Comparison of ENCODE assay signal across 9 cellular contexts in genomic region chr14:34665785-34666425, GRCh38. TPM values are rescaled to one million over a fixed set of nuclear protein-coding genes. Genes with fewer than 3 reads are reported as not detected.
A peak's percentile ranks its signal among the peaks of the same experiment; 100 is the strongest.
DNase-seq lines count a peak whose midpoint lies in the region; ATAC-seq and TF ChIP-seq lines count a peak whose summit lies in the region.
"Had no signal": no experiment of that assay in that cellular context is flagged by ENCODE, and none has a peak within 500 bp of the region (broad histone marks: within the 10 kb centered on the region; RNA-seq: fewer than 3 reads in every experiment).

No MANE protein-coding gene starts in this region.

- TF ChIP-seq CTCF in GM23338 (conservative IDR thresholded peaks at IDR 0.05; ENCODE audit: low read depth in 2 of 2): no peak
- no peak for TF ChIP-seq CTCF in heart right ventricle (IDR thresholded peaks at IDR 0.05)

- ATAC-seq in GM23338: no peak
- peak in 7 of 8 donors; percentile 63 to 78 (median 73) for ATAC-seq in heart right ventricle
- no peak for ATAC-seq in HG02970 (IDR thresholded peaks at IDR 0.05; ENCODE audit: low FRiP score, unreplicated experiment)
- no peak for ATAC-seq in GM21619 (IDR thresholded peaks at IDR 0.05; ENCODE audit: unreplicated experiment)

- H3K4me1 Mint-ChIP-seq in GM23338: no peaks in the 10 kb centered on the region
- H3K4me1 Mint-ChIP-seq in T-helper 1 cell treated with Interleukin-12 subunit alpha and Interleukin-12 subunit beta and Interleukin-4 antibody, amounts not matched to agents 30 μg/mL and 1 μg/mL, for 36 hours (ENCODE audit: low read depth): peaks cover 8% of the 10 kb centered on the region

- no peak overlapping the region for H3K27ac Mint-ChIP-seq in GM23338
- H3K27ac Mint-ChIP-seq in T-helper 1 cell treated with Interleukin-12 subunit alpha and Interleukin-12 subunit beta and Interleukin-4 antibody, amounts not matched to agents 30 μg/mL and 1 μg/mL, for 36 hours: peak overlapping the region; percentile 74

- no peaks in the 10 kb centered on the region for H3K79me2 ChIP-seq in GM23338 (replicated peaks; ENCODE audit: insufficient read depth)

- H4K20me1 ChIP-seq in GM23338 (replicated peaks; ENCODE audit: insufficient read depth): no peaks in the 10 kb centered on the region

- 35 to 41% methylated on average over 2 of the region's 2 CpGs for WGBS in heart right ventricle, 2 donors

- DNase-seq in 8988T (peak; percentile 36), GM23338 (ENCODE audit: low spot score) (no peak), heart right ventricle (peak in 1 of 2 donors; percentile 57), inferior parietal cortex (ENCODE audit: extremely low spot score) (no peak), cerebellar nuclear complex (lab: John Stamatoyannopoulos, UW) (no peak)

- H3K9me3 ChIP-seq in heart right ventricle: peaks cover 0 to 18% (median 0%) of the 10 kb centered on the region in 11 donors

- H3K36me3 ChIP-seq in GM23338 (ENCODE audit: insufficient read depth) (no peaks in the 10 kb centered on the region), heart right ventricle (no peaks in the 10 kb centered on the region)

- H3K4me3 Mint-ChIP-seq in GM23338: no peak overlapping the region
- no peak overlapping the region for H3K4me3 Mint-ChIP-seq in T-helper 1 cell treated with Interleukin-12 subunit alpha and Interleukin-12 subunit beta and Interleukin-4 antibody, amounts not matched to agents 30 μg/mL and 1 μg/mL, for 36 hours

- H3K27me3 ChIP-seq in GM23338 (ENCODE audit: insufficient read depth) (no peaks in the 10 kb centered on the region), heart right ventricle (no peaks in the 10 kb centered on the region)

- H3K4me3 ChIP-seq in GM23338 (no peak overlapping the region), heart right ventricle (no peak overlapping the region)
- H3K4me3 ChIP-seq: lung had no signal

- no peak overlapping the region for H3K27ac ChIP-seq in GM23338 (ENCODE audit: low read depth)
- H3K27ac ChIP-seq in heart right ventricle: peak overlapping the region in 5 of 10 donors; percentile 9 to 82 (median 25)

- no peaks in the 10 kb centered on the region for H3K36me3 Mint-ChIP-seq in GM23338 (ENCODE audit: low read depth)
- peaks cover 2% of the 10 kb centered on the region for H3K36me3 Mint-ChIP-seq in T-helper 1 cell treated with Interleukin-12 subunit alpha and Interleukin-12 subunit beta and Interleukin-4 antibody, amounts not matched to agents 30 μg/mL and 1 μg/mL, for 36 hours (ENCODE audit: low read depth)

- H3K4me1 ChIP-seq in GM23338 (ENCODE audit: insufficient read depth) (no peaks in the 10 kb centered on the region), heart right ventricle (peaks cover 0 to 20% (median 0%) of the 10 kb centered on the region in 9 donors)

- no peaks in the 10 kb centered on the region for H3F3A ChIP-seq in GM23338 (replicated peaks; ENCODE audit: low read depth)

- peak overlapping the region; percentile 7 for H2AFZ ChIP-seq in GM23338

- no peak overlapping the region for H3K4me2 ChIP-seq in GM23338

- peaks cover 2% of the 10 kb centered on the region for H3K27me3 Mint-ChIP-seq in GM23338 (ENCODE audit: insufficient read depth, low read depth, poor library complexity)
- H3K27me3 Mint-ChIP-seq in T-helper 1 cell treated with Interleukin-12 subunit alpha and Interleukin-12 subunit beta and Interleukin-4 antibody, amounts not matched to agents 30 μg/mL and 1 μg/mL, for 36 hours (ENCODE audit: low read depth): peaks cover 13% of the 10 kb centered on the region

- no peaks in the 10 kb centered on the region for H3K9me2 ChIP-seq in GM23338 (ENCODE audit: insufficient read depth)

- H3K9me3 Mint-ChIP-seq in GM23338: no peaks in the 10 kb centered on the region
- H3K9me3 Mint-ChIP-seq in T-helper 1 cell treated with Interleukin-12 subunit alpha and Interleukin-12 subunit beta and Interleukin-4 antibody, amounts not matched to agents 30 μg/mL and 1 μg/mL, for 36 hours: peaks cover 2% of the 10 kb centered on the region

- intact Hi-C loops in heart right ventricle (cut with DNase I): no loop called here

TF ChIP-seq in GM23338, 12 proteins besides CTCF, POLR2A, EP300 and RAD21 (continues in another document):
- TF ChIP-seq POLR2AphosphoS5 (IDR thresholded peaks at IDR 0.05; ENCODE audit: low read depth) (no peak), EZH2phosphoT487 (IDR thresholded peaks at IDR 0.05; ENCODE audit: unreplicated experiment) (no peak), EZH2 (IDR thresholded peaks at IDR 0.05; ENCODE audit: low read depth, unreplicated experiment) (no peak), REST (IDR thresholded peaks at IDR 0.05; ENCODE audit: unreplicated experiment) (no peak)

RNA-seq across cellular contexts. Expression of gene SNX6, which starts 36.0 kb away (rescaled TPM):
- 110 and 116 TPM in 2 replicates for total RNA-seq in GM23338 (2014; rRNA removed; shearing (Covaris generic))
- 128 and 157 TPM in 2 replicates for polyA plus RNA-seq in GM23338 (2016; fragmentation: Nextera tagmentation; extraction: Ambion mirVana)
- 10 to 100 TPM; 47.6 to 89.8 (median 58.7) TPM for total RNA-seq in heart right ventricle
- 10 to 100 TPM; 17.3 to 34.4 TPM for polyA plus RNA-seq in heart right ventricle

RNA-seq across cellular contexts. Expression of gene CFL2, which starts 48.5 kb away (rescaled TPM):
- total RNA-seq in GM23338 (2014; rRNA removed; shearing (Covaris generic)): 14.8 and 17.2 TPM in 2 replicates
- polyA plus RNA-seq in GM23338 (2016; fragmentation: Nextera tagmentation; extraction: Ambion mirVana) (8.2 and 10.9 TPM in 2 replicates), heart right ventricle (100 to 1,000 TPM; 154 to 542 TPM)
- total RNA-seq in heart right ventricle: 100 to 1,000 TPM; 345 to 918 (median 571) TPM

Comparison
In these comparisons a context has a peak if more than half of its experiments do, and no peak if none do; other contexts are left out.
1. ATAC-seq: peak in heart right ventricle (7 of 8); none in GM23338 (single experiment), HG02970 (single experiment) and GM21619 (single experiment).
2. RNA of gene CFL2, which starts 48.5 kb away (total RNA-seq): 345 to 918 TPM in heart right ventricle; 14.8 to 17.2 TPM in GM23338; every median in the first group is over 10 times any median in the second.